In the genomic region with DNA sequence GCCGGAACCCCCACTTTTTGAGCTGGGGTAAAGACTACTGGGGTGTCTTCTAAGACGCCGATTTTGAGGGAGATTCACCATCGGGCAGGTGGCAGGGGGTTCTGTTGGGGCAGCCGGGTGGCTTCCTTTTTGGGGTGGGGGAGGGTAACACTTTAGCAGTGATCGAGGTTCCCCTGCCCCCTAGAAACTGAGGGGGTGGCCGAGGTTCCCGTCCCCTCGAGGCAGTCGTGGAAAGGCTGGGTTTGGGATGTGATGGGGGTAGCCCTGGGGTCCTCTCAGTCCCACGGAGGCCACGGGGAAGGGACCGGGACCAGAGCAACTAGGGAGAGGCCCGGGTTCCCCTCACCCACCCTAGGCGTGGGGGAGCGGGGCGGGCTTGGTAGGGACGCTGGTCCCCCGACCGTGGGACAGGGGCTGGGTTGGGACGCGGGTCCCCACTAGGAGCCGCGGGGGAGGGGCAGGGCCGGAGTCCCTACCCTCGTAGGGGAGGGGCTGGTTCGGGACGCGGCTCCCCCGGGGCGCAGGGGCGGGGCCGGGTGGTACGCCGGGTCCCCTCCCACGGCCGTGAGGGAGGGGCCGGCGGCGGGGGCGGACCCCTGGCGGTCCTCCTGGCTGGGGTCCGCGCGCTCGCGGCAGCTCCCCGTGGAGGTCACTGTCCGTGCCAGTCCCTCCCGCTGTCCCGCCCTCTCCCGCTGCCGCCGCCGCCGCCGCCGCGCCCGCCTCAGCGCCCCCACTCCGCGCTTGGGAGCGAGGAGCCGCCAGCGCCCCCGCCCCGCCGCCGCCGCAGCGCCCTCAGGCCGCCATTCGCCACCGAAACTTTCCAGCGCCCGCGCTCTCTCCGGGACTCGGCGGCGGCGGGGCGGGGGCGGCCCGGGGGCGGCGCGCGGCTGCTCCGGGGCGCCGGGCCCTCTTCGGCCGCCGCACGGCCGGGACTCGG, we compare ENCODE assay signal across 9 cellular contexts. TPM values are rescaled to one million over a fixed set of nuclear protein-coding genes. Genes with fewer than 3 reads are reported as not detected.
DNase-seq lines count a peak whose midpoint lies in the region; ATAC-seq, FAIRE-seq and TF ChIP-seq lines count a peak whose summit lies in the region.
"Had no signal": no experiment of that assay in that cellular context is flagged by ENCODE, and none has a peak within 500 bp of the region (broad histone marks: within the 10 kb centered on the region; RNA-seq: fewer than 3 reads in every experiment).

TBL1X (plus strand) TSS at position 624 of the 937 bp plus-strand sequence. CDS start 188,529 bp downstream, outside the sequence.

- peak within 1 kb of the TSS; percentile 10 for H3K4me2 ChIP-seq in keratinocyte (ENCODE audit: control insufficient read depth, extremely low read depth, insufficient read depth, low read depth, low read length)

- peak within 1 kb of the TSS; percentile 69 for H3K4me3 ChIP-seq in WERI-Rb-1 (ENCODE audit: low read depth, low read length)
- H3K4me3 ChIP-seq in keratinocyte (ENCODE audit: control insufficient read depth in 2 of 3, extremely low read depth in 1 of 3, insufficient read depth in 2 of 3, low read depth in 1 of 3, low read length in 3 of 3): peak within 1 kb of the TSS; percentile 47 to 65 (median 54)

- DNase-seq in CD1c-positive myeloid dendritic cell (ENCODE audit: extremely low spot score) (peak; percentile 49), LoVo (ENCODE audit: low spot score) (peak; percentile 34), WERI-Rb-1 (peak; percentile 62), caudate nucleus (lab: John Stamatoyannopoulos, UW) (peak in 47 of 61 donors; percentile 1 to 74 (median 20)), keratinocyte (ENCODE audit: low read depth, low spot score) (no peak)
- peak; percentile 71 for DNase-seq in stimulated activated CD4-positive, alpha-beta T cell treated with anti-CD3 and anti-CD28 coated beads, Interleukin-15, amount 100 ng/mL, for 24 hours

- H3K27me3 ChIP-seq in WERI-Rb-1 (ENCODE audit: insufficient read depth, low read depth, severe bottlenecking): peaks cover 39% of the 10 kb centered on the region
- H3K27me3 ChIP-seq in keratinocyte (ENCODE audit: control insufficient read depth, extremely low read depth, insufficient read depth, low read length): peaks cover 15% of the 10 kb centered on the region

- dilution Hi-C loops in keratinocyte (cut with MboI; ENCODE audit: extremely low pct_ligation_motif_present, low sequenced_read_pairs): no loop called here

- FAIRE-seq in keratinocyte (lab: Jason Lieb, UNC): no peak
- FAIRE-seq: TTC549 had no signal

- H3K79me2 ChIP-seq in keratinocyte (ENCODE audit: control insufficient read depth, insufficient read depth, low read length): no peaks in the 10 kb centered on the region

- no peaks in the 10 kb centered on the region for H3K9me1 ChIP-seq in keratinocyte (ENCODE audit: control insufficient read depth, extremely low read depth, insufficient read depth, low read length)

- H3K9me3 ChIP-seq in WERI-Rb-1 (ENCODE audit: severe bottlenecking) (no peaks in the 10 kb centered on the region), keratinocyte (ENCODE audit: control insufficient read depth, low read depth, low read length) (no peaks in the 10 kb centered on the region)

- TF ChIP-seq CTCF in WERI-Rb-1 (IDR thresholded peaks at IDR 0.05; ENCODE audit: low read depth, low read length) (no peak), keratinocyte (optimal IDR thresholded peaks at IDR 0.05 in 1 of 3, IDR thresholded peaks at IDR 0.05 in 1 of 3, conservative IDR thresholded peaks at IDR 0.05 in 1 of 3; ENCODE audit: extremely low read depth in 1 of 3, insufficient read depth in 2 of 3, low read length in 3 of 3) (no peak)

- H3K4me1 ChIP-seq in keratinocyte (ENCODE audit: control insufficient read depth, extremely low read depth, insufficient read depth, low read length): peaks cover 9% of the 10 kb centered on the region

- no peak within 1 kb of the TSS for H2AFZ ChIP-seq in keratinocyte (ENCODE audit: control insufficient read depth, low read length)

- H3K27ac ChIP-seq in WERI-Rb-1: peak within 1 kb of the TSS; percentile 81
- H3K27ac ChIP-seq in caudate nucleus (ENCODE audit: low read depth, low read length): peak within 1 kb of the TSS; percentile 52
- H3K27ac ChIP-seq in keratinocyte (ENCODE audit: control insufficient read depth, insufficient read depth, low read length): no peak within 1 kb of the TSS

- no peaks in the 10 kb centered on the region for H4K20me1 ChIP-seq in keratinocyte (ENCODE audit: control insufficient read depth, extremely low read depth, insufficient read depth, low read length)

- ATAC-seq in GM21360 (IDR thresholded peaks at IDR 0.05; ENCODE audit: unreplicated experiment): peak; percentile 32
- ATAC-seq in GM21528 (IDR thresholded peaks at IDR 0.05; ENCODE audit: low FRiP score, unreplicated experiment): no peak

- peak within 1 kb of the TSS; percentile 56 for H3K9ac ChIP-seq in keratinocyte (ENCODE audit: control insufficient read depth, extremely low read depth, insufficient read depth, low read length)

- H3K36me3 ChIP-seq in WERI-Rb-1: no peaks in the 10 kb centered on the region
- H3K36me3 ChIP-seq in keratinocyte (ENCODE audit: control insufficient read depth in 2 of 2, extremely low read depth in 1 of 2, insufficient read depth in 2 of 2, low read length in 2 of 2): no peaks in the 10 kb centered on the region

RNA-seq across cellular contexts. Expression of gene TBL1X, which starts in this region (rescaled TPM):
- polyA plus RNA-seq in keratinocyte: 1.4 to 3.3 TPM (median 2.2 TPM) in 3 replicates
- 3.2 TPM for polyA plus RNA-seq in keratinocyte (2011; ENCODE audit: low read depth)
- 3.2 and 3.7 TPM in 2 replicates for polyA plus RNA-seq in keratinocyte (2011; cell fraction: cytosol; rRNA removed)
- 3.6 and 3.9 TPM in 2 replicates for polyA plus RNA-seq in keratinocyte (2011; cell fraction: nucleus; rRNA removed)
- 3.7 and 4.7 TPM in 2 replicates for polyA plus RNA-seq in keratinocyte (2012; ENCODE audit: low replicate concordance)
- 6.2 to 19.0 TPM (median 12.5 TPM) in 3 replicates for polyA minus RNA-seq in keratinocyte
- 7.5 TPM for polyA minus RNA-seq in keratinocyte (2011; cell fraction: cytosol; rRNA and poly(A)+ RNA removed)
- polyA minus RNA-seq in keratinocyte (2011; cell fraction: nucleus; rRNA and poly(A)+ RNA removed): 3.1 and 8.6 TPM in 2 replicates
